ENCODE assay signal across 10 cellular contexts in genomic region chr12:10717410-10717809, GRCh38. TPM values are rescaled to one million over a fixed set of nuclear protein-coding genes. Genes with fewer than 3 reads are reported as not detected.
A peak's percentile ranks its signal among the peaks of the same experiment; 100 is the strongest.
DNase-seq lines count a peak whose midpoint lies in the region; ATAC-seq and TF ChIP-seq lines count a peak whose summit lies in the region.
"Had no signal": no experiment of that assay in that cellular context is flagged by ENCODE, and none has a peak within 500 bp of the region (broad histone marks: within the 10 kb centered on the region; RNA-seq: fewer than 3 reads in every experiment).

No MANE protein-coding gene starts in this region.

- H3K27me3 ChIP-seq in SJCRH30 = no peaks in the 10 kb centered on the region

- peak overlapping the region; percentile 37 for H3K27ac ChIP-seq in SJCRH30

- peaks cover 44% of the 10 kb centered on the region for H3K4me1 ChIP-seq in SJCRH30

- TF ChIP-seq CTCF in fibroblast of pulmonary artery (IDR thresholded peaks at IDR 0.05; ENCODE audit: low read length, missing control alignments) = no peak

- no peak for ATAC-seq in GM19395 (IDR thresholded peaks at IDR 0.05; ENCODE audit: unreplicated experiment)
- ATAC-seq in HG03460 (IDR thresholded peaks at IDR 0.05; ENCODE audit: unreplicated experiment) = no peak

- in situ Hi-C loops in Caki2 (cut with HindIII; ENCODE audit: low pct_unique_long_range_greater_than_20kb, low sequenced_read_pairs) = no loop called here

- H3K4me3 ChIP-seq in SJCRH30 (no peak overlapping the region), fibroblast of pulmonary artery (replicated peaks; ENCODE audit: low read depth, low read length) (peak overlapping the region; percentile 39)

- H3K36me3 ChIP-seq in SJCRH30 = peaks cover 28% of the 10 kb centered on the region

- H3K9me3 ChIP-seq in SJCRH30 (replicated peaks) = no peaks in the 10 kb centered on the region

- DNase-seq in Caki2 (ENCODE audit: low read depth) (peak; percentile 62), SJCRH30 (peak; percentile 4 to 36), fibroblast of pulmonary artery (ENCODE audit: low read depth) (peak; percentile 67), pulmonary artery endothelial cell (ENCODE audit: low read depth, low spot score) (peak; percentile 49), NCI-H2107 (lab: John Stamatoyannopoulos, UW) (no peak)
- DNase-seq in activated CD8-positive, alpha-beta memory T cell treated with anti-CD3 and anti-CD28 coated beads for 24 hours = no peak
- DNase-seq: activated T-cell treated with anti-CD3 and anti-CD28 coated beads, Interleukin-2, amount 50 U/mL, for 1 hour had no signal

RNA-seq across cellular contexts. Expression of gene YBX3, which starts 5.7 kb away (rescaled TPM):
- total RNA-seq in Caki2 (2014; rRNA removed; shearing (Covaris generic); ENCODE audit: low replicate concordance) = 259 and 280 TPM in 2 replicates
- total RNA-seq in SJCRH30 (2014; rRNA removed; shearing (Covaris generic)) = 157 and 159 TPM in 2 replicates
- total RNA-seq in pulmonary artery endothelial cell = 206 and 290 TPM in 2 replicates

RNA-seq across cellular contexts. Expression of gene STYK1, which starts 43.6 kb away (rescaled TPM):
- total RNA-seq in Caki2 (2014; rRNA removed; shearing (Covaris generic); ENCODE audit: low replicate concordance) = 4.8 and 6.7 TPM in 2 replicates
- not detected in 2 replicates for total RNA-seq in SJCRH30 (2014; rRNA removed; shearing (Covaris generic))
- total RNA-seq in pulmonary artery endothelial cell = 21.8 and 25.5 TPM in 2 replicates
- total RNA-seq: SK-MEL-5 had no signal

Comparison
In these comparisons a context has a peak if more than half of its experiments do, and no peak if none do; other contexts are left out.
1. DNase-seq: peak in Caki2 (single experiment), SJCRH30 (2 of 2), fibroblast of pulmonary artery (single experiment) and pulmonary artery endothelial cell (single experiment); none in NCI-H2107 (single experiment) and activated CD8-positive, alpha-beta memory T cell treated with anti-CD3 and anti-CD28 coated beads for 24 hours (single experiment).